In genomic region chr9:74277532-74277931, GRCh38 we compare ENCODE assay signal across 1 cellular context.
A peak's percentile ranks its signal among the peaks of the same experiment; 100 is the strongest.
TF ChIP-seq lines count a peak whose summit lies in the region.

No MANE protein-coding gene starts in this region.

TF ChIP-seq in GM12878, 131 proteins besides CTCF, POLR2A, EP300 and RAD21 (continued from another document):
- TF ChIP-seq, protein P1, sequence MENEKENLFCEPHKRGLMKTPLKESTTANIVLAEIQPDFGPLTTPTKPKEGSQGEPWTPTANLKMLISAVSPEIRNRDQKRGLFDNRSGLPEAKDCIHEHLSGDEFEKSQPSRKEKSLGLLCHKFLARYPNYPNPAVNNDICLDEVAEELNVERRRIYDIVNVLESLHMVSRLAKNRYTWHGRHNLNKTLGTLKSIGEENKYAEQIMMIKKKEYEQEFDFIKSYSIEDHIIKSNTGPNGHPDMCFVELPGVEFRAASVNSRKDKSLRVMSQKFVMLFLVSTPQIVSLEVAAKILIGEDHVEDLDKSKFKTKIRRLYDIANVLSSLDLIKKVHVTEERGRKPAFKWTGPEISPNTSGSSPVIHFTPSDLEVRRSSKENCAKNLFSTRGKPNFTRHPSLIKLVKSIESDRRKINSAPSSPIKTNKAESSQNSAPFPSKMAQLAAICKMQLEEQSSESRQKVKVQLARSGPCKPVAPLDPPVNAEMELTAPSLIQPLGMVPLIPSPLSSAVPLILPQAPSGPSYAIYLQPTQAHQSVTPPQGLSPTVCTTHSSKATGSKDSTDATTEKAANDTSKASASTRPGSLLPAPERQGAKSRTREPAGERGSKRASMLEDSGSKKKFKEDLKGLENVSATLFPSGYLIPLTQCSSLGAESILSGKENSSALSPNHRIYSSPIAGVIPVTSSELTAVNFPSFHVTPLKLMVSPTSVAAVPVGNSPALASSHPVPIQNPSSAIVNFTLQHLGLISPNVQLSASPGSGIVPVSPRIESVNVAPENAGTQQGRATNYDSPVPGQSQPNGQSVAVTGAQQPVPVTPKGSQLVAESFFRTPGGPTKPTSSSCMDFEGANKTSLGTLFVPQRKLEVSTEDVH (IDR thresholded peaks at IDR 0.05; ENCODE audit: low read depth, partially characterized antibody): no peak
- TF ChIP-seq FOXM1 (IDR thresholded peaks at IDR 0.05; ENCODE audit: low read depth, low read length) (0 out of 2 replicates have a peak, but pooled peaks have one; percentile 54), ZBED1 (IDR thresholded peaks at IDR 0.05; ENCODE audit: borderline replicate concordance) (no peak), IKZF1 (conservative IDR thresholded peaks at IDR 0.05) (peak; percentile 57), ESRRA (IDR thresholded peaks at IDR 0.05; ENCODE audit: low read length) (peak; percentile 97), KDM1A (IDR thresholded peaks at IDR 0.05; ENCODE audit: borderline replicate concordance) (no peak)
